Comparison of ENCODE assay signal across 9 cellular contexts in the genomic region with DNA sequence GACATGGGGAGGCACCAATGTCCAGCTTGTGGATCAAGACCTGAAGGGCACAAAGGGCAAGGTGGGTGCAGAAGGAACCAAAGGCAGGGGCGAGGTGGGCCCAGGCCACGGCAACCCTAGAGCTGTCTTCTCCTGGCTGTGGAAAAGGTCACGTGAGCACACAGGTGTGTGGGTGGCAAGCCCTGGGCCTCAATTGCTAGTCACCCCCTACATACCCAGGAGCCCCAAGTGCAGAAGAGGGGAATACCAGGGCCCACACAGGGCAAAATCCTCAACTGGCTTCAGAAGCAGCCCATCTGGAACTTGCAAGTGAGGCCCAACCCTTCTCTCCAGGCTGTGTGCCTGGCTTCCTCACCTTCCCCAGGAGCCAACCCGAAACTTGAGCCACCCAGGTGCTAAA. TPM values are rescaled to one million over a fixed set of nuclear protein-coding genes. Genes with fewer than 3 reads are reported as not detected.
DNase-seq lines count a peak whose midpoint lies in the region; ATAC-seq and TF ChIP-seq lines count a peak whose summit lies in the region.
"Had no signal": no experiment of that assay in that cellular context is flagged by ENCODE, and none has a peak within 500 bp of the region (broad histone marks: within the 10 kb centered on the region; RNA-seq: fewer than 3 reads in every experiment).

No MANE protein-coding gene starts in this region.

- peaks cover 71% of the 10 kb centered on the region for H3K4me1 ChIP-seq in skeletal muscle satellite cell (ENCODE audit: control insufficient read depth, insufficient read depth, low read length)

- H3K36me3 ChIP-seq in skeletal muscle satellite cell (ENCODE audit: insufficient read depth, low read length) = peaks cover 25% of the 10 kb centered on the region

- no peaks in the 10 kb centered on the region; the same call in 1 of the 2 replicates for H3K9me3 ChIP-seq in AG04450 (ENCODE audit: control insufficient read depth, insufficient read depth, low read length)
- no peaks in the 10 kb centered on the region for H3K9me3 ChIP-seq in skeletal muscle satellite cell (replicated peaks; ENCODE audit: low read length)

- H3K36me3 Mint-ChIP-seq in dendritic cell treated with granulocyte-macrophage colony-stimulating factor and Interleukin-4, amounts not matched to agents 40 ng/mL and 50 ng/mL, for 4 days (ENCODE audit: low read depth) = peaks cover 58% of the 10 kb centered on the region

- H3K27me3 ChIP-seq in AG04450 (ENCODE audit: control insufficient read depth, insufficient read depth, low read length) (no peaks in the 10 kb centered on the region), skeletal muscle satellite cell (ENCODE audit: control insufficient read depth, insufficient read depth, low read length) (no peaks in the 10 kb centered on the region)

- peak overlapping the region; percentile 95 for H3K9ac ChIP-seq in skeletal muscle satellite cell (ENCODE audit: low read depth, low read length)

- H3K27ac ChIP-seq in AG04450 (ENCODE audit: low read depth, low read length) = peak overlapping the region; percentile 100

- no peak overlapping the region for H3K4me3 Mint-ChIP-seq in dendritic cell treated with granulocyte-macrophage colony-stimulating factor and Interleukin-4, amounts not matched to agents 40 ng/mL and 50 ng/mL, for 4 days
- H3K4me3 Mint-ChIP-seq: nephron progenitor cell had no signal

- H3K27ac Mint-ChIP-seq in dendritic cell treated with granulocyte-macrophage colony-stimulating factor and Interleukin-4, amounts not matched to agents 40 ng/mL and 50 ng/mL, for 4 days = peak overlapping the region; percentile 86

- no peaks in the 10 kb centered on the region for H3K27me3 Mint-ChIP-seq in dendritic cell treated with granulocyte-macrophage colony-stimulating factor and Interleukin-4, amounts not matched to agents 40 ng/mL and 50 ng/mL, for 4 days

- H3K9me3 Mint-ChIP-seq in dendritic cell treated with granulocyte-macrophage colony-stimulating factor and Interleukin-4, amounts not matched to agents 40 ng/mL and 50 ng/mL, for 4 days = no peaks in the 10 kb centered on the region
- H3K9me3 Mint-ChIP-seq: nephron progenitor cell had no signal

- POLR2A ChIA-PET in AG04450 (lab: Yijun Ruan, JAX) = interaction anchor here (1.1 to 1.3 kb wide), 2 partner anchors 150 to 154 kb away, joined by 3 read pairs; no protein-coding TSS in a partner anchor

- ATAC-seq in GM18502 (IDR thresholded peaks at IDR 0.05; ENCODE audit: poor library complexity, unreplicated experiment) (no peak), HG02938 (IDR thresholded peaks at IDR 0.05; ENCODE audit: unreplicated experiment) (no peak)

- intact Hi-C loops in dendritic cell treated with granulocyte-macrophage colony-stimulating factor and Interleukin-4, amounts not matched to agents 40 ng/mL and 50 ng/mL, for 4 days (cut with micrococcal nuclease) = no loop called here

- H3K4me1 Mint-ChIP-seq in dendritic cell treated with granulocyte-macrophage colony-stimulating factor and Interleukin-4, amounts not matched to agents 40 ng/mL and 50 ng/mL, for 4 days (ENCODE audit: low read depth) = peaks cover 83% of the 10 kb centered on the region

- H3K4me3 ChIP-seq in AG04450 (ENCODE audit: low read depth, low read length) (no peak overlapping the region), skeletal muscle satellite cell (ENCODE audit: low read length) (peak overlapping the region; percentile 61)

- no peak for TF ChIP-seq CTCF in AG04450 (IDR thresholded peaks at IDR 0.05; ENCODE audit: low read depth, low read length)
- no peak for TF ChIP-seq CTCF in GM20000 (IDR thresholded peaks at IDR 0.05; ENCODE audit: extremely low read depth, missing control alignments)

- H3K4me2 ChIP-seq in skeletal muscle satellite cell (ENCODE audit: low read length) = peak overlapping the region; percentile 91

- DNase-seq in AG04450 (ENCODE audit: low read depth, low spot score) (no peak), GM20000 (ENCODE audit: low spot score) (no peak), SW 1271 (lab: John Stamatoyannopoulos, UW) (no peak)
- peak; percentile 46 to 49 for DNase-seq in activated CD4-positive, alpha-beta T cell treated with anti-CD3 and anti-CD28 coated beads for 24 hours (ENCODE audit: low read depth in 2 of 2)

- CTCF ChIA-PET in AG04450 (lab: Charles Lee) = interaction anchor here (0.8 kb wide), 1 partner anchor 25 kb away, joined by 3 read pairs; no protein-coding TSS in a partner anchor

RNA-seq across cellular contexts. Expression of a gene that starts 25.6 kb away (rescaled TPM):
- polyA plus RNA-seq in AG04450 (2011; rRNA removed) = 21.4 and 36.1 TPM in 2 replicates
- polyA minus RNA-seq in AG04450 (2011; rRNA and poly(A)+ RNA removed) = 33.1 and 53.7 TPM in 2 replicates
- 23.8 and 26.0 TPM in 2 replicates for total RNA-seq in skeletal muscle satellite cell (2012; rRNA removed)

RNA-seq across cellular contexts. Expression of a gene that starts 53.7 kb away (rescaled TPM):
- polyA plus RNA-seq in AG04450 (2011; rRNA removed) = not detected in 2 replicates
- polyA minus RNA-seq in AG04450 (2011; rRNA and poly(A)+ RNA removed) = not detected in 2 replicates
- not detected in 2 replicates for total RNA-seq in skeletal muscle satellite cell (2012; rRNA removed)

Comparison
In these comparisons a context has a peak if more than half of its experiments do, and no peak if none do; other contexts are left out.
1. DNase-seq: peak in activated CD4-positive, alpha-beta T cell treated with anti-CD3 and anti-CD28 coated beads for 24 hours (2 of 2); none in AG04450 (single experiment), GM20000 (single experiment) and SW 1271 (0 of 2).